16 cellular contexts compared by ENCODE assay signal in genomic region chr7:49778731-49779270, GRCh38. TPM values are rescaled to one million over a fixed set of nuclear protein-coding genes. Genes with fewer than 3 reads are reported as not detected.
DNase-seq lines count a peak whose midpoint lies in the region; ATAC-seq and TF ChIP-seq lines count a peak whose summit lies in the region.
"Had no signal": no experiment of that assay in that cellular context is flagged by ENCODE, and none has a peak within 500 bp of the region (broad histone marks: within the 10 kb centered on the region; RNA-seq: fewer than 3 reads in every experiment).

No MANE protein-coding gene starts in this region.

- peak overlapping the region in 33 of 59 donors; percentile 1 to 71 (median 22) for H3K4me3 ChIP-seq in dorsolateral prefrontal cortex
- H3K4me3 ChIP-seq: BLaER1, skin epidermis, tibial artery had no signal

- H3K27ac ChIP-seq in dorsolateral prefrontal cortex = peak overlapping the region in 27 of 59 donors; percentile 0 to 81 (median 25)
- H3K27ac ChIP-seq: BLaER1, skin epidermis, tibial artery had no signal

- H3K36me3 Mint-ChIP-seq in activated naive CD4-positive, alpha-beta T cell treated with anti-CD3 and anti-CD28 coated beads, Interleukin-2, amount 10 ng/mL, durations not matched to agents 7 days and 5 days = no peaks in the 10 kb centered on the region

- intact Hi-C loops in dorsolateral prefrontal cortex (cut with DNase I) = no loop called here

- H3K27ac Mint-ChIP-seq in activated naive CD4-positive, alpha-beta T cell treated with anti-CD3 and anti-CD28 coated beads, Interleukin-2, amount 10 ng/mL, durations not matched to agents 7 days and 5 days = no peak overlapping the region
- H3K27ac Mint-ChIP-seq: activated CD4-positive, alpha-beta memory T cell treated with anti-CD3 and anti-CD28 coated beads, Interleukin-2, amount 10 ng/mL, durations not matched to agents 7 days and 5 days; effector memory CD8-positive, alpha-beta T cell had no signal

- DNase-seq in dorsolateral prefrontal cortex (no peak), NCI-H446 treated with DMSO at 0.1 percent for 48 hours (lab: John Stamatoyannopoulos, UW) (no peak), NCI-H1092 (lab: John Stamatoyannopoulos, UW) (no peak)
- no peak for DNase-seq in activated naive CD4-positive, alpha-beta T cell treated with anti-CD3 and anti-CD28 coated beads, Interleukin-2, amount 10 ng/mL, durations not matched to agents 7 days and 5 days
- DNase-seq: activated CD4-positive, alpha-beta memory T cell treated with anti-CD3 and anti-CD28 coated beads, Interleukin-2, amount 10 ng/mL, durations not matched to agents 7 days and 5 days; effector memory CD8-positive, alpha-beta T cell; NCI-H226; tibial artery had no signal

- no peak for TF ChIP-seq CTCF in dorsolateral prefrontal cortex (IDR thresholded peaks at IDR 0.05 in 54 of 56, conservative IDR thresholded peaks at IDR 0.05 in 2 of 56; ENCODE audit: low read depth in 1 of 56, partially characterized antibody in 56 of 56)

- CTCF ChIA-PET in activated naive CD4-positive, alpha-beta T cell treated with anti-CD3 and anti-CD28 coated beads, Interleukin-2, amount 10 ng/mL, durations not matched to agents 7 days and 5 days (lab: Charles Lee) = no interaction called here

- peaks cover 50% of the 10 kb centered on the region for H3K27me3 Mint-ChIP-seq in activated naive CD4-positive, alpha-beta T cell treated with anti-CD3 and anti-CD28 coated beads, Interleukin-2, amount 10 ng/mL, durations not matched to agents 7 days and 5 days

- no peaks in the 10 kb centered on the region for H3K9me3 Mint-ChIP-seq in activated naive CD4-positive, alpha-beta T cell treated with anti-CD3 and anti-CD28 coated beads, Interleukin-2, amount 10 ng/mL, durations not matched to agents 7 days and 5 days
- H3K9me3 Mint-ChIP-seq: activated CD4-positive, alpha-beta memory T cell treated with anti-CD3 and anti-CD28 coated beads, Interleukin-2, amount 10 ng/mL, durations not matched to agents 7 days and 5 days had no signal

- H3K4me1 Mint-ChIP-seq in activated naive CD4-positive, alpha-beta T cell treated with anti-CD3 and anti-CD28 coated beads, Interleukin-2, amount 10 ng/mL, durations not matched to agents 7 days and 5 days = peaks cover 2% of the 10 kb centered on the region
- H3K4me1 Mint-ChIP-seq: activated CD4-positive, alpha-beta memory T cell treated with anti-CD3 and anti-CD28 coated beads, Interleukin-2, amount 10 ng/mL, durations not matched to agents 7 days and 5 days had no signal

- no peak overlapping the region for H3K4me3 Mint-ChIP-seq in activated naive CD4-positive, alpha-beta T cell treated with anti-CD3 and anti-CD28 coated beads, Interleukin-2, amount 10 ng/mL, durations not matched to agents 7 days and 5 days
- H3K4me3 Mint-ChIP-seq: activated CD4-positive, alpha-beta memory T cell treated with anti-CD3 and anti-CD28 coated beads, Interleukin-2, amount 10 ng/mL, durations not matched to agents 7 days and 5 days; effector memory CD8-positive, alpha-beta T cell had no signal

- peaks cover 0 to 45% (median 22%) of the 10 kb centered on the region in 45 donors for H3K27me3 ChIP-seq in dorsolateral prefrontal cortex

- peak; percentile 47 for ATAC-seq in GM18867 (IDR thresholded peaks at IDR 0.05; ENCODE audit: unreplicated experiment)
- ATAC-seq in GM21576 (IDR thresholded peaks at IDR 0.05; ENCODE audit: unreplicated experiment) = peak; percentile 32
- ATAC-seq in HG03432 (IDR thresholded peaks at IDR 0.05; ENCODE audit: unreplicated experiment) = peak; percentile 45
- ATAC-seq: effector memory CD8-positive, alpha-beta T cell; left lobe of liver; SK-N-SH treated with all-trans-retinoic acid at 6 μM for 48 hours had no signal

RNA-seq across cellular contexts. Expression of gene VWC2, which starts 5.4 kb away (rescaled TPM):
- 1 to 10 TPM; 1.4 to 9.4 (median 4.8) TPM for total RNA-seq in dorsolateral prefrontal cortex
- total RNA-seq: activated CD4-positive, alpha-beta memory T cell treated with anti-CD3 and anti-CD28 coated beads, Interleukin-2, amount 10 ng/mL, durations not matched to agents 7 days and 5 days; left lobe of liver; osteoblast had no signal
